Comparison of ENCODE assay signal across 8 cellular contexts in genomic region chr16:4693296-4693955, GRCh38. TPM values are rescaled to one million over a fixed set of nuclear protein-coding genes. Genes with fewer than 3 reads are reported as not detected.
A peak's percentile ranks its signal among the peaks of the same experiment; 100 is the strongest.
DNase-seq lines count a peak whose midpoint lies in the region; FAIRE-seq and TF ChIP-seq lines count a peak whose summit lies in the region.

Gene NUDT16L1, plus strand, starts transcription at chr16:4693562. Its CDS starts 165 bp downstream, at chr16:4693727.

- DNase-seq in GM06990 (ENCODE audit: extremely low read depth, insufficient read length): peak; percentile 99
- DNase-seq in HFFc6: peak; percentile 92
- peak; percentile 96 for DNase-seq in NB4 (ENCODE audit: low read depth)
- DNase-seq in SK-N-DZ (ENCODE audit: low spot score): peak; percentile 93
- DNase-seq in activated naive CD4-positive, alpha-beta T cell treated with anti-CD3 and anti-CD28 coated beads for 36 hours: peak; percentile 96
- DNase-seq in frontal cortex (ENCODE audit: low spot score in 2 of 2): peak; percentile 99
- DNase-seq in neuronal stem cell (ENCODE audit: low spot score): peak; percentile 92

- peak within 1 kb of the TSS; percentile 99 for H3K14ac ChIP-seq in neuronal stem cell (ENCODE audit: low read length)

- WGBS in neuronal stem cell (ENCODE audit: extremely low coverage in 2 of 2, insufficient read length in 2 of 2, insufficient replicate concordance in 1 of 2), 2 donors: no CpG with 5 or more reads among the region's 91 CpGs

- H3K27ac ChIP-seq in neuronal stem cell (replicated peaks; ENCODE audit: low read length) (peak within 1 kb of the TSS; percentile 35), subcutaneous abdominal adipose tissue (ENCODE audit: low read depth, low read length) (peak within 1 kb of the TSS; percentile 41)

- peaks cover 16% of the 10 kb centered on the region for H3K4me1 Mint-ChIP-seq in HFFc6 (ENCODE audit: low read depth)
- peaks cover 14% of the 10 kb centered on the region for H3K4me1 Mint-ChIP-seq in activated naive CD4-positive, alpha-beta T cell treated with anti-CD3 and anti-CD28 coated beads for 36 hours (ENCODE audit: low read depth)

- peak within 1 kb of the TSS; percentile 82 for H4K8ac ChIP-seq in neuronal stem cell (ENCODE audit: low read depth, low read length)

- H3K18ac ChIP-seq in neuronal stem cell (ENCODE audit: low read length): peak within 1 kb of the TSS; percentile 98

- peak within 1 kb of the TSS; percentile 24 for H2BK5ac ChIP-seq in neuronal stem cell (ENCODE audit: low read length)

- H3K9ac ChIP-seq in neuronal stem cell (ENCODE audit: low read depth, low read length, poor library complexity): peak within 1 kb of the TSS; percentile 99
- peak within 1 kb of the TSS in 4 of 5 donors; percentile 46 to 78 (median 64) for H3K9ac ChIP-seq in subcutaneous abdominal adipose tissue (ENCODE audit: low read length in 5 of 5)

- no peaks in the 10 kb centered on the region for H3K27me3 ChIP-seq in GM06990 (replicated peaks; ENCODE audit: control insufficient read depth, insufficient read depth, low read length)
- no peaks in the 10 kb centered on the region for H3K27me3 ChIP-seq in neuronal stem cell (ENCODE audit: control insufficient read depth in 3 of 3, insufficient read depth in 3 of 3, low read depth in 1 of 3, low read length in 3 of 3)
- no peaks in the 10 kb centered on the region for H3K27me3 ChIP-seq in subcutaneous abdominal adipose tissue (ENCODE audit: control insufficient read depth in 5 of 5, insufficient read depth in 4 of 5, low read length in 5 of 5)

- peaks cover 9% of the 10 kb centered on the region for H3K27me3 Mint-ChIP-seq in HFFc6 (ENCODE audit: insufficient read depth)
- no peaks in the 10 kb centered on the region for H3K27me3 Mint-ChIP-seq in activated naive CD4-positive, alpha-beta T cell treated with anti-CD3 and anti-CD28 coated beads for 36 hours (ENCODE audit: low read depth)

- H3K79me1 ChIP-seq in neuronal stem cell (ENCODE audit: low read depth, low read length): peaks cover 12% of the 10 kb centered on the region

- H3K4me1 ChIP-seq in neuronal stem cell (ENCODE audit: control insufficient read depth in 2 of 2, insufficient read depth in 1 of 2, low read depth in 1 of 2, low read length in 2 of 2) (peaks cover 8 to 10% of the 10 kb centered on the region in 2 donors), subcutaneous abdominal adipose tissue (ENCODE audit: control insufficient read depth in 5 of 5, insufficient read depth in 5 of 5, low read length in 5 of 5) (peaks cover 3 to 58% (median 40%) of the 10 kb centered on the region in 5 donors)

- H3K4ac ChIP-seq in neuronal stem cell (ENCODE audit: low read length): peak within 1 kb of the TSS; percentile 97

- H3K36me3 ChIP-seq in GM06990 (ENCODE audit: control insufficient read depth, insufficient read depth, low read length) (peaks cover 28% of the 10 kb centered on the region), neuronal stem cell (replicated peaks in 1 of 2; ENCODE audit: control insufficient read depth in 2 of 2, insufficient read depth in 2 of 2, low read length in 2 of 2) (peaks cover 32 to 51% of the 10 kb centered on the region in 2 donors), subcutaneous abdominal adipose tissue (ENCODE audit: control insufficient read depth in 5 of 5, insufficient read depth in 5 of 5, low read length in 5 of 5) (peaks cover 0 to 51% (median 38%) of the 10 kb centered on the region in 5 donors)

- H2BK15ac ChIP-seq in neuronal stem cell (ENCODE audit: low read length): peak within 1 kb of the TSS; percentile 67

- no peaks in the 10 kb centered on the region for H3K9me3 Mint-ChIP-seq in HFFc6
- no peaks in the 10 kb centered on the region for H3K9me3 Mint-ChIP-seq in activated naive CD4-positive, alpha-beta T cell treated with anti-CD3 and anti-CD28 coated beads for 36 hours

- H3K4me3 ChIP-seq in GM06990 (replicated peaks; ENCODE audit: low read depth, low read length) (peak within 1 kb of the TSS; percentile 90), NB4 (ENCODE audit: low read depth, low read length) (peak within 1 kb of the TSS; percentile 64), neuronal stem cell (ENCODE audit: low read length in 2 of 2) (peak within 1 kb of the TSS; percentile 99 to 100), subcutaneous abdominal adipose tissue (ENCODE audit: low read depth in 1 of 5, low read length in 5 of 5) (peak within 1 kb of the TSS; percentile 7 to 96 (median 92))

- peak within 1 kb of the TSS; percentile 75 for H2BK12ac ChIP-seq in neuronal stem cell (ENCODE audit: low read length)

- H4K91ac ChIP-seq in neuronal stem cell (ENCODE audit: low read depth, low read length, poor library complexity): no peak within 1 kb of the TSS

- CTCF ChIA-PET in activated naive CD4-positive, alpha-beta T cell treated with anti-CD3 and anti-CD28 coated beads for 36 hours (lab: Charles Lee): no interaction called here

- H3K27ac Mint-ChIP-seq in HFFc6: peak within 1 kb of the TSS; percentile 83
- H3K27ac Mint-ChIP-seq in activated naive CD4-positive, alpha-beta T cell treated with anti-CD3 and anti-CD28 coated beads for 36 hours: peak within 1 kb of the TSS; percentile 65

- peak within 1 kb of the TSS; percentile 100 for H3K23ac ChIP-seq in neuronal stem cell (ENCODE audit: low read depth, low read length, poor library complexity)

- H3K4me2 ChIP-seq in neuronal stem cell (ENCODE audit: insufficient read depth, low read length, poor library complexity, severe bottlenecking): peak within 1 kb of the TSS; percentile 91

- H2BK120ac ChIP-seq in neuronal stem cell (ENCODE audit: low read depth, low read length): no peak within 1 kb of the TSS

- FAIRE-seq in frontal cortex (lab: Jason Lieb, UNC): no peak

- intact Hi-C loops in activated naive CD4-positive, alpha-beta T cell treated with anti-CD3 and anti-CD28 coated beads for 36 hours (cut with micrococcal nuclease): loop anchor here (1.0 to 5.0 kb wide), 7 partner anchors 17 to 269 kb away; partner anchors contain the start of genes DNAJA3, HMOX2, MGRN1 and SEC14L5

- peak; percentile 53 for TF ChIP-seq POLR2A in NB4 (IDR thresholded peaks at IDR 0.05; ENCODE audit: extremely low read depth, insufficient read length)

- TF ChIP-seq CTCF in GM06990 (IDR thresholded peaks at IDR 0.05; ENCODE audit: insufficient read depth, low read length, poor library complexity, severe bottlenecking) (no peak), HFFc6 (IDR thresholded peaks at IDR 0.05) (peak; percentile 64), NB4 (IDR thresholded peaks at IDR 0.05; ENCODE audit: low read depth, low read length) (no peak)

- peak within 1 kb of the TSS; percentile 90 for H3K4me3 Mint-ChIP-seq in HFFc6
- H3K4me3 Mint-ChIP-seq in activated naive CD4-positive, alpha-beta T cell treated with anti-CD3 and anti-CD28 coated beads for 36 hours: peak within 1 kb of the TSS; percentile 83

- H3K9me3 ChIP-seq in neuronal stem cell (replicated peaks in 1 of 2; ENCODE audit: control insufficient read depth in 2 of 2, insufficient read depth in 1 of 2, low read depth in 1 of 2, low read length in 2 of 2): peaks cover 0 to 2% of the 10 kb centered on the region in 2 donors
- no peaks in the 10 kb centered on the region for H3K9me3 ChIP-seq in subcutaneous abdominal adipose tissue (ENCODE audit: control insufficient read depth in 5 of 5, low read length in 5 of 5)

- H2AK5ac ChIP-seq in neuronal stem cell (ENCODE audit: low read depth, low read length): peak within 1 kb of the TSS; percentile 99

- peak within 1 kb of the TSS; percentile 96 for H2AFZ ChIP-seq in neuronal stem cell (ENCODE audit: low read length)

- no peaks in the 10 kb centered on the region; the same call in 1 of the 2 replicates for H3K36me3 Mint-ChIP-seq in HFFc6 (ENCODE audit: low read depth)
- peaks cover 2% of the 10 kb centered on the region for H3K36me3 Mint-ChIP-seq in activated naive CD4-positive, alpha-beta T cell treated with anti-CD3 and anti-CD28 coated beads for 36 hours (ENCODE audit: low read depth)

RNA-seq across cellular contexts. Expression of gene NUDT16L1, which starts in this region (rescaled TPM):
- total RNA-seq in HFFc6 (2021; fragmentation: NEBNext Ultra II Directional; extraction: Animal tissue kit (Norgen Biotek cat#: 25700)): 10 to 100 TPM; 33.2 to 41.8 (median 34.3) TPM
- polyA plus RNA-seq in SK-N-DZ (2014; cell fraction: cytosol; rRNA removed): 35.3 and 41.6 TPM in 2 replicates
- 20.1 and 35.2 TPM in 2 replicates for polyA plus RNA-seq in SK-N-DZ (2014; cell fraction: nucleus; rRNA removed)
- total RNA-seq in activated naive CD4-positive, alpha-beta T cell treated with anti-CD3 and anti-CD28 coated beads for 36 hours: 10 to 100 TPM; 20.0 to 20.7 TPM
- total RNA-seq in frontal cortex: 34.6 TPM
- polyA plus RNA-seq in neuronal stem cell (2013, experiment 1 of 2): 24.6 TPM
- 25.4 TPM for polyA plus RNA-seq in neuronal stem cell (2013, experiment 2 of 2)

Comparison
In these comparisons a context has a peak if more than half of its experiments do, and no peak if none do; other contexts are left out.
1. Peak in every context shown above with its lines: DNase-seq, H3K4me3 ChIP-seq and H3K27ac ChIP-seq.